In genomic region chr1:232876506-232877360, GRCh38 we compare ENCODE assay signal across 16 cellular contexts.
DNase-seq lines count a peak whose midpoint lies in the region; ATAC-seq and TF ChIP-seq lines count a peak whose summit lies in the region.
"Had no signal": no experiment of that assay in that cellular context is flagged by ENCODE, and none has a peak within 500 bp of the region (broad histone marks: within the 10 kb centered on the region; RNA-seq: fewer than 3 reads in every experiment).

No MANE protein-coding gene starts in this region.

- no peak overlapping the region for H3K27ac ChIP-seq in sigmoid colon

- no peak overlapping the region for H3K4me3 Mint-ChIP-seq in activated T-helper 2 cell treated with anti-CD3 and anti-CD28 coated beads, Interferon-gamma antibody, Interleukin-2, Interleukin-4, amounts not matched to agents 10 μg/mL and 5 μg/mL and 100 μg/mL, durations not matched to agents 14 hours and 24 hours and 36 hours (ENCODE audit: low read depth)
- H3K4me3 Mint-ChIP-seq in stimulated activated naive CD8-positive, alpha-beta T cell treated with anti-CD3 and anti-CD28 coated beads, Interleukin-15, amount 100 ng/mL, for 72 hours, result peak overlapping the region in 1 of 2 donors; percentile 9
- H3K4me3 Mint-ChIP-seq: H9 had no signal

- intact Hi-C loops in activated T-helper 2 cell treated with anti-CD3 and anti-CD28 coated beads, Interferon-gamma antibody, Interleukin-2, Interleukin-4, amounts not matched to agents 10 μg/mL and 5 μg/mL and 100 μg/mL, durations not matched to agents 14 hours and 24 hours and 36 hours (cut with micrococcal nuclease), result loop anchor here (1.0 to 2.0 kb wide), 4 partner anchors 15 to 74 kb away; partner anchors contain the start of gene NTPCR
- intact Hi-C loops in sigmoid colon (cut with DNase I), result no loop called here

- H3K27ac Mint-ChIP-seq in activated T-helper 2 cell treated with anti-CD3 and anti-CD28 coated beads, Interferon-gamma antibody, Interleukin-2, Interleukin-4, amounts not matched to agents 10 μg/mL and 5 μg/mL and 100 μg/mL, durations not matched to agents 14 hours and 24 hours and 36 hours, result peak overlapping the region; percentile 75
- peak overlapping the region in 1 of 2 donors; percentile 49 for H3K27ac Mint-ChIP-seq in stimulated activated naive CD8-positive, alpha-beta T cell treated with anti-CD3 and anti-CD28 coated beads, Interleukin-15, amount 100 ng/mL, for 72 hours
- H3K27ac Mint-ChIP-seq: H9 had no signal

- no peaks in the 10 kb centered on the region for H3K9me3 ChIP-seq in sigmoid colon

- H3K36me3 Mint-ChIP-seq in activated T-helper 2 cell treated with anti-CD3 and anti-CD28 coated beads, Interferon-gamma antibody, Interleukin-2, Interleukin-4, amounts not matched to agents 10 μg/mL and 5 μg/mL and 100 μg/mL, durations not matched to agents 14 hours and 24 hours and 36 hours (ENCODE audit: low read depth), result no peaks in the 10 kb centered on the region

- peak; percentile 94 for ATAC-seq in stimulated activated naive CD8-positive, alpha-beta T cell treated with anti-CD3 and anti-CD28 coated beads, Interleukin-15, amount 100 ng/mL, for 72 hours
- no peak for ATAC-seq in GM19452 (IDR thresholded peaks at IDR 0.05; ENCODE audit: unreplicated experiment)
- ATAC-seq: Panc1 had no signal

- no peak overlapping the region for H3K4me3 ChIP-seq in sigmoid colon

- TF ChIP-seq POLR2A in sigmoid colon (IDR thresholded peaks at IDR 0.05), result no peak

- H3K27me3 ChIP-seq in sigmoid colon, result no peaks in the 10 kb centered on the region

- DNase-seq in activated CD4-positive, alpha-beta T cell treated with anti-CD3 and anti-CD28 coated beads, Interleukin-2, amount 50 U/mL, for 48 hours, result peak; percentile 31 to 50
- no peak for DNase-seq in activated CD4-positive, alpha-beta T cell treated with anti-CD3 and anti-CD28 coated beads, Interleukin-2, amount 50 U/mL, for 1 hour
- peak; percentile 6 to 22 for DNase-seq in stimulated activated CD4-positive, alpha-beta T cell treated with anti-CD3 and anti-CD28 coated beads, Interleukin-2, amount 100 ng/mL, for 24 hours
- no peak for DNase-seq in stimulated activated CD4-positive, alpha-beta T cell treated with anti-CD3 and anti-CD28 coated beads, Interleukin-4, amount 100 ng/mL, for 4 hours
- DNase-seq in activated T-helper 2 cell treated with anti-CD3 and anti-CD28 coated beads, Interferon-gamma antibody, Interleukin-2, Interleukin-4, amounts not matched to agents 10 μg/mL and 5 μg/mL and 100 μg/mL, durations not matched to agents 14 hours and 24 hours and 36 hours (ENCODE audit: low spot score), result no peak
- peak in 1 of 2 donors; percentile 48 for DNase-seq in stimulated activated naive CD8-positive, alpha-beta T cell treated with anti-CD3 and anti-CD28 coated beads, Interleukin-15, amount 100 ng/mL, for 72 hours
- no peak for DNase-seq in sigmoid colon
- DNase-seq: C1 segment of cervical spinal cord, DMS153, EL, H9, NCI-H187 treated with DMSO at 0.1 percent for 48 hours, NCI-H446, NCI-H82 had no signal

- peaks cover 3% of the 10 kb centered on the region for H3K9me3 Mint-ChIP-seq in activated T-helper 2 cell treated with anti-CD3 and anti-CD28 coated beads, Interferon-gamma antibody, Interleukin-2, Interleukin-4, amounts not matched to agents 10 μg/mL and 5 μg/mL and 100 μg/mL, durations not matched to agents 14 hours and 24 hours and 36 hours
- H3K9me3 Mint-ChIP-seq in stimulated activated naive CD8-positive, alpha-beta T cell treated with anti-CD3 and anti-CD28 coated beads, Interleukin-15, amount 100 ng/mL, for 72 hours, result peaks cover 7 to 9% of the 10 kb centered on the region in 2 donors
- H3K9me3 Mint-ChIP-seq: H9 had no signal

- H3K36me3 ChIP-seq in sigmoid colon, result no peaks in the 10 kb centered on the region

- 90 to 93% methylated on average over 11 of the region's 11 CpGs for whole genome bisulfite sequencing in sigmoid colon, 2 donors

- no peaks in the 10 kb centered on the region for H3K27me3 Mint-ChIP-seq in activated T-helper 2 cell treated with anti-CD3 and anti-CD28 coated beads, Interferon-gamma antibody, Interleukin-2, Interleukin-4, amounts not matched to agents 10 μg/mL and 5 μg/mL and 100 μg/mL, durations not matched to agents 14 hours and 24 hours and 36 hours (ENCODE audit: low read depth)
- no peaks in the 10 kb centered on the region for H3K27me3 Mint-ChIP-seq in stimulated activated naive CD8-positive, alpha-beta T cell treated with anti-CD3 and anti-CD28 coated beads, Interleukin-15, amount 100 ng/mL, for 72 hours

- no peak for TF ChIP-seq CTCF in sigmoid colon (IDR thresholded peaks at IDR 0.05)

- no peak for TF ChIP-seq EP300 in sigmoid colon (IDR thresholded peaks at IDR 0.05)

- no peaks in the 10 kb centered on the region for H3K4me1 ChIP-seq in sigmoid colon

- H3K4me1 Mint-ChIP-seq in activated T-helper 2 cell treated with anti-CD3 and anti-CD28 coated beads, Interferon-gamma antibody, Interleukin-2, Interleukin-4, amounts not matched to agents 10 μg/mL and 5 μg/mL and 100 μg/mL, durations not matched to agents 14 hours and 24 hours and 36 hours (ENCODE audit: low read depth), result peaks cover 20% of the 10 kb centered on the region
- peaks cover 29% of the 10 kb centered on the region for H3K4me1 Mint-ChIP-seq in stimulated activated naive CD8-positive, alpha-beta T cell treated with anti-CD3 and anti-CD28 coated beads, Interleukin-15, amount 100 ng/mL, for 72 hours
- H3K4me1 Mint-ChIP-seq: H9 had no signal

Comparison
In these comparisons a context has a peak if more than half of its experiments do, and no peak if none do; other contexts are left out.
1. DNase-seq: peak in activated CD4-positive, alpha-beta T cell treated with anti-CD3 and anti-CD28 coated beads, Interleukin-2, amount 50 U/mL, for 48 hours (2 of 2) and stimulated activated CD4-positive, alpha-beta T cell treated with anti-CD3 and anti-CD28 coated beads, Interleukin-2, amount 100 ng/mL, for 24 hours (2 of 2); none in activated CD4-positive, alpha-beta T cell treated with anti-CD3 and anti-CD28 coated beads, Interleukin-2, amount 50 U/mL, for 1 hour (single experiment), stimulated activated CD4-positive, alpha-beta T cell treated with anti-CD3 and anti-CD28 coated beads, Interleukin-4, amount 100 ng/mL, for 4 hours (0 of 2), activated T-helper 2 cell treated with anti-CD3 and anti-CD28 coated beads, Interferon-gamma antibody, Interleukin-2, Interleukin-4, amounts not matched to agents 10 μg/mL and 5 μg/mL and 100 μg/mL, durations not matched to agents 14 hours and 24 hours and 36 hours (single experiment) and sigmoid colon (single experiment).